ENCODE assay signal across 1 cellular context in genomic region chr11:125588505-125588904, GRCh38.
TF ChIP-seq lines count a peak whose summit lies in the region.

No MANE protein-coding gene starts in this region.

TF ChIP-seq in IMR-90, 13 proteins besides CTCF, POLR2A, EP300 and RAD21:
- TF ChIP-seq MXI1 (IDR thresholded peaks at IDR 0.05; ENCODE audit: borderline replicate concordance, low read depth, low read length) (no peak), CEBPB (IDR thresholded peaks at IDR 0.05; ENCODE audit: low read depth, low read length) (no peak), MAFK (IDR thresholded peaks at IDR 0.05; ENCODE audit: low read depth, low read length) (no peak), RFX5 (IDR thresholded peaks at IDR 0.05; ENCODE audit: low read depth, low read length) (no peak), SMC3 (IDR thresholded peaks at IDR 0.05; ENCODE audit: low read depth, low read length) (no peak), USF2 (IDR thresholded peaks at IDR 0.05; ENCODE audit: low read depth, low read length) (no peak)
TF ChIP-seq in IMR-90: peak in this region for 0.
